1 cellular context compared by ENCODE assay signal in genomic region chr1:88022507-88022906, GRCh38.
TF ChIP-seq lines count a peak whose summit lies in the region.

No MANE protein-coding gene starts in this region.

TF ChIP-seq in GM23338, 12 proteins besides CTCF, POLR2A, EP300 and RAD21 (continued from another document):
- TF ChIP-seq, protein P1, sequence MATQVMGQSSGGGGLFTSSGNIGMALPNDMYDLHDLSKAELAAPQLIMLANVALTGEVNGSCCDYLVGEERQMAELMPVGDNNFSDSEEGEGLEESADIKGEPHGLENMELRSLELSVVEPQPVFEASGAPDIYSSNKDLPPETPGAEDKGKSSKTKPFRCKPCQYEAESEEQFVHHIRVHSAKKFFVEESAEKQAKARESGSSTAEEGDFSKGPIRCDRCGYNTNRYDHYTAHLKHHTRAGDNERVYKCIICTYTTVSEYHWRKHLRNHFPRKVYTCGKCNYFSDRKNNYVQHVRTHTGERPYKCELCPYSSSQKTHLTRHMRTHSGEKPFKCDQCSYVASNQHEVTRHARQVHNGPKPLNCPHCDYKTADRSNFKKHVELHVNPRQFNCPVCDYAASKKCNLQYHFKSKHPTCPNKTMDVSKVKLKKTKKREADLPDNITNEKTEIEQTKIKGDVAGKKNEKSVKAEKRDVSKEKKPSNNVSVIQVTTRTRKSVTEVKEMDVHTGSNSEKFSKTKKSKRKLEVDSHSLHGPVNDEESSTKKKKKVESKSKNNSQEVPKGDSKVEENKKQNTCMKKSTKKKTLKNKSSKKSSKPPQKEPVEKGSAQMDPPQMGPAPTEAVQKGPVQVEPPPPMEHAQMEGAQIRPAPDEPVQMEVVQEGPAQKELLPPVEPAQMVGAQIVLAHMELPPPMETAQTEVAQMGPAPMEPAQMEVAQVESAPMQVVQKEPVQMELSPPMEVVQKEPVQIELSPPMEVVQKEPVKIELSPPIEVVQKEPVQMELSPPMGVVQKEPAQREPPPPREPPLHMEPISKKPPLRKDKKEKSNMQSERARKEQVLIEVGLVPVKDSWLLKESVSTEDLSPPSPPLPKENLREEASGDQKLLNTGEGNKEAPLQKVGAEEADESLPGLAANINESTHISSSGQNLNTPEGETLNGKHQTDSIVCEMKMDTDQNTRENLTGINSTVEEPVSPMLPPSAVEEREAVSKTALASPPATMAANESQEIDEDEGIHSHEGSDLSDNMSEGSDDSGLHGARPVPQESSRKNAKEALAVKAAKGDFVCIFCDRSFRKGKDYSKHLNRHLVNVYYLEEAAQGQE (IDR thresholded peaks at IDR 0.05; ENCODE audit: unreplicated experiment) = no peak
